In genomic region chr2:85324639-85325465, GRCh38 we compare ENCODE assay signal across 7 cellular contexts. TPM values are rescaled to one million over a fixed set of nuclear protein-coding genes. Genes with fewer than 3 reads are reported as not detected.
DNase-seq lines count a peak whose midpoint lies in the region; ATAC-seq lines count a peak whose summit lies in the region.

No MANE protein-coding gene starts in this region.

- peaks cover 15% of the 10 kb centered on the region for H3K4me1 ChIP-seq in HAP-1
- peaks cover 55% of the 10 kb centered on the region for H3K4me1 ChIP-seq in SJSA1 (replicated peaks)
- peaks cover 25 to 38% (median 36%) of the 10 kb centered on the region in 3 donors for H3K4me1 ChIP-seq in skeletal muscle tissue (ENCODE audit: control insufficient read depth in 3 of 3, insufficient read depth in 3 of 3, low read length in 3 of 3)

- peak overlapping the region in 1 of 3 donors; percentile 99 for H3K9ac ChIP-seq in skeletal muscle tissue (ENCODE audit: low read depth in 1 of 3, low read length in 3 of 3)

- H3K27ac ChIP-seq in SJSA1 (peak overlapping the region; percentile 38), skeletal muscle tissue (ENCODE audit: low read depth, low read length) (no peak overlapping the region)

- no peaks in the 10 kb centered on the region for H3K9me3 ChIP-seq in HAP-1
- no peaks in the 10 kb centered on the region for H3K9me3 ChIP-seq in SJSA1 (replicated peaks)
- no peaks in the 10 kb centered on the region for H3K9me3 ChIP-seq in skeletal muscle tissue (ENCODE audit: control insufficient read depth in 3 of 3, low read length in 3 of 3)

- peaks cover 54% of the 10 kb centered on the region for H3K36me3 ChIP-seq in HAP-1 (replicated peaks)
- peaks cover 82% of the 10 kb centered on the region for H3K36me3 ChIP-seq in SJSA1
- peaks cover 30 to 41% (median 40%) of the 10 kb centered on the region in 3 donors for H3K36me3 ChIP-seq in skeletal muscle tissue (ENCODE audit: control insufficient read depth in 3 of 3, insufficient read depth in 3 of 3, low read length in 3 of 3)

- in situ Hi-C loops in HAP-1 (cut with MboI; ENCODE audit: low sequenced_read_pairs): loop anchor here (25.0 kb wide), 1 partner anchor 838 kb away; no protein-coding TSS in a partner anchor

- ATAC-seq in HG03039 (IDR thresholded peaks at IDR 0.05; ENCODE audit: unreplicated experiment): no peak

- no peak for DNase-seq in HAP-1 (ENCODE audit: low spot score in 2 of 2)
- DNase-seq in SJSA1 (ENCODE audit: low read depth in 1 of 2, low spot score in 2 of 2): no peak
- DNase-seq in fibroblast of peridontal ligament (ENCODE audit: extremely low read depth): peak; percentile 49
- DNase-seq in SW480 (ENCODE audit: low spot score): no peak
- no peak for DNase-seq in AG08396 (ENCODE audit: low spot score)

- H3K27me3 ChIP-seq in HAP-1 (ENCODE audit: low read depth) (no peaks in the 10 kb centered on the region), SJSA1 (replicated peaks) (no peaks in the 10 kb centered on the region), skeletal muscle tissue (ENCODE audit: control insufficient read depth in 3 of 3, insufficient read depth in 3 of 3, low read length in 3 of 3) (no peaks in the 10 kb centered on the region)

- H3K4me3 ChIP-seq in HAP-1: peak overlapping the region; percentile 69
- H3K4me3 ChIP-seq in SJSA1: peak overlapping the region; percentile 62
- H3K4me3 ChIP-seq in skeletal muscle tissue (ENCODE audit: low read length in 3 of 3): peak overlapping the region; percentile 42 to 92 (median 86)

RNA-seq across cellular contexts. Expression of gene TGOLN2, which starts 2.9 kb away (rescaled TPM):
- 103 and 120 TPM in 2 replicates for total RNA-seq in SJSA1 (2014; rRNA removed; shearing (Covaris generic))
- 29.7 TPM for total RNA-seq in skeletal muscle tissue

RNA-seq across cellular contexts. Expression of gene RETSAT, which starts 29.5 kb away (rescaled TPM):
- 40.7 and 55.8 TPM in 2 replicates for total RNA-seq in SJSA1 (2014; rRNA removed; shearing (Covaris generic))
- 20.9 TPM for total RNA-seq in skeletal muscle tissue

RNA-seq across cellular contexts. Expression of gene ELMOD3, which starts 29.7 kb away (rescaled TPM):
- total RNA-seq in SJSA1 (2014; rRNA removed; shearing (Covaris generic)): 13.7 and 22.3 TPM in 2 replicates
- 8.9 TPM for total RNA-seq in skeletal muscle tissue
